ENCODE assay signal across 8 cellular contexts in the genomic region with DNA sequence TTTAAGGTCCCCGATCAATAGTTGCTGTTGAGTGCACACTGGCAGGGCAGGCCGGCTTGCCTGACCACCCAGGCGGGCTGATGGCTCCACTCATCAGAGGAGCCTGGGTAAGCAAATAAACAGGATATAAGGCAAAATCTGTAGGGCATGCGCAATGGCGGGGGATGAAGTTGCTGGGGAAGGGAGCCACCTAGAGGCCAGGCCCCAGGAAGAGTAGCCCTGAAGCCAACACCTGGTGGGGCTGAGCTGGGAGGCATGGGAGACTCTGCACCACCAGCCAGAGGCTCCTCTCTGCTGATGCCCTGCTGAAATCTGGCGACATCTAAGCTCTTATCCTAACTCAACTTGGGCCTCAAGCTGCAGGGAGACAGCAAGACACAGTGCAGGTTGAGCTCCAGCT.
DNase-seq lines count a peak whose midpoint lies in the region; TF ChIP-seq lines count a peak whose summit lies in the region.

No MANE protein-coding gene starts in this region.

- in situ Hi-C loops in astrocyte of the cerebellum (cut with HindIII; ENCODE audit: low sequenced_read_pairs) = no loop called here

- H3K27me3 ChIP-seq in BJ (ENCODE audit: control insufficient read depth, insufficient read depth, low read length) (peaks cover 4% of the 10 kb centered on the region), kidney epithelial cell (ENCODE audit: control insufficient read depth, insufficient read depth, low read length) (peaks cover 19% of the 10 kb centered on the region)

- POLR2A ChIA-PET in BJ (lab: Charles Lee) = no interaction called here
- POLR2A ChIA-PET in HEK293T (lab: Yijun Ruan, JAX) = no interaction called here

- no peaks in the 10 kb centered on the region for H3K36me3 ChIP-seq in BJ (ENCODE audit: control insufficient read depth, insufficient read depth, low read length)
- no peaks in the 10 kb centered on the region for H3K36me3 ChIP-seq in kidney epithelial cell (ENCODE audit: control insufficient read depth, insufficient read depth, low read length)

- DNase-seq in BJ (ENCODE audit: low read depth) (no peak), HEK293T (ENCODE audit: extremely low spot score) (peak; percentile 60), astrocyte of the cerebellum (ENCODE audit: low read depth) (no peak), kidney epithelial cell (ENCODE audit: low read depth) (no peak), NCI-H345 (lab: John Stamatoyannopoulos, UW) (no peak), KG1 (lab: John Stamatoyannopoulos, UW) (no peak), glomerular visceral epithelial cell (ENCODE audit: extremely low spot score) (no peak)
- no peak for DNase-seq in stimulated activated CD4-positive, alpha-beta T cell treated with anti-CD3 and anti-CD28 coated beads, Interleukin-4, amount 100 ng/mL, for 4 hours

- TF ChIP-seq CTCF in BJ (IDR thresholded peaks at IDR 0.05; ENCODE audit: insufficient read depth, low read depth, low read length) = peak; percentile 30; the same call in 1 of the 2 replicates
- TF ChIP-seq CTCF in astrocyte of the cerebellum (IDR thresholded peaks at IDR 0.05; ENCODE audit: low read depth, low read length, missing control alignments) = peak; percentile 25
- peak; percentile 60 for TF ChIP-seq CTCF in kidney epithelial cell (IDR thresholded peaks at IDR 0.05; ENCODE audit: insufficient read depth, low read length, poor library complexity, severe bottlenecking)

- CTCF ChIA-PET in BJ (lab: Yijun Ruan, JAX) = interaction anchor here (1.0 to 1.6 kb wide), 4 partner anchors 9 to 30 kb away, joined by 3 to 5 read pairs (median 4); no protein-coding TSS in a partner anchor
- CTCF ChIA-PET in HEK293T (lab: Yijun Ruan, JAX) = interaction anchor here (0.6 kb wide), 1 partner anchor 108 kb away, joined by 3 read pairs; no protein-coding TSS in a partner anchor

- H3K4me3 ChIP-seq in BJ (ENCODE audit: low read depth, low read length) (no peak overlapping the region), astrocyte of the cerebellum (ENCODE audit: low read depth, low read length) (no peak overlapping the region), kidney epithelial cell (ENCODE audit: low read depth, low read length) (no peak overlapping the region)

TF ChIP-seq in HEK293T, 16 proteins besides CTCF, POLR2A, EP300 and RAD21:
- TF ChIP-seq FOXK2 (IDR thresholded peaks at IDR 0.05) = no peak
- no peak for TF ChIP-seq TARDBP (IDR thresholded peaks at IDR 0.05)
- no peak for TF ChIP-seq L3MBTL2 (conservative IDR thresholded peaks at IDR 0.05)
- no peak for TF ChIP-seq SUZ12 (IDR thresholded peaks at IDR 0.05)
